In the genomic region with DNA sequence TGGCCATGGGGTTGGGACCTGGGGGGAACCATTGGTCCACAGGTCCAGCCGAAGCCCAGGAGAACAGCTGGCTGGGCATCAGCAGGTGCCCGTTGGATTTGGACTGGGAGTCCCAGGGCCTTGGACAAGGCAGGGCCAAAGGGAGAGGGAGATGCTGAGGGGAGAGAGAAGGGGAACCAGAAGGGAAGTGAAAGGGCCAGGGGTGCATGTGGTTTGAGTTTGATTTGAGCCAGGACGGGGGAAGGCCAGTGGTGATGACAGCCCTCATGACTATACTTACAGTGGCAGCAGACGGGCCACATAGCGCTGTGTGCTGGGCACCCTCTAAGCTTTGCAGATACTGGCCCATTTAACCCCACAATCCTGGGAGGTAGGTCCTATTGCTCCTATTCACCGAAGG, we compare ENCODE assay signal across 13 cellular contexts. TPM values are rescaled to one million over a fixed set of nuclear protein-coding genes. Genes with fewer than 3 reads are reported as not detected.
A peak's percentile ranks its signal among the peaks of the same experiment; 100 is the strongest.
DNase-seq lines count a peak whose midpoint lies in the region; ATAC-seq and TF ChIP-seq lines count a peak whose summit lies in the region.
"Had no signal": no experiment of that assay in that cellular context is flagged by ENCODE, and none has a peak within 500 bp of the region (broad histone marks: within the 10 kb centered on the region; RNA-seq: fewer than 3 reads in every experiment).

No MANE protein-coding gene starts in this region.

- H3K4me1 Mint-ChIP-seq in activated CD4-positive, alpha-beta memory T cell treated with anti-CD3 and anti-CD28 coated beads, Interleukin-2, amount 10 ng/mL, durations not matched to agents 7 days and 5 days: peaks cover 19% of the 10 kb centered on the region
- H3K4me1 Mint-ChIP-seq in activated CD4-positive, alpha-beta memory T cell treated with anti-CD3 and anti-CD28 coated beads for 36 hours (ENCODE audit: low read depth): peaks cover 15% of the 10 kb centered on the region

- peak overlapping the region; percentile 35 for H3K4me3 Mint-ChIP-seq in activated CD4-positive, alpha-beta memory T cell treated with anti-CD3 and anti-CD28 coated beads, Interleukin-2, amount 10 ng/mL, durations not matched to agents 7 days and 5 days
- no peak overlapping the region for H3K4me3 Mint-ChIP-seq in activated CD4-positive, alpha-beta memory T cell treated with anti-CD3 and anti-CD28 coated beads for 36 hours

- H3K23ac ChIP-seq in trophoblast cell (ENCODE audit: low read length): no peak overlapping the region

- peak overlapping the region; percentile 81 for H3K27ac ChIP-seq in RWPE1
- no peak overlapping the region for H3K27ac ChIP-seq in trophoblast cell (ENCODE audit: low read depth, low read length)
- no peak overlapping the region for H3K27ac ChIP-seq in PC-3 (ENCODE audit: low read length)
- H3K27ac ChIP-seq: A549, SJCRH30 had no signal

- H3K36me3 ChIP-seq in trophoblast cell (ENCODE audit: control insufficient read depth in 1 of 2, insufficient read depth in 2 of 2, low read length in 2 of 2) (peaks cover 50 to 55% of the 10 kb centered on the region in 2 experiments), PC-3 (ENCODE audit: low read depth, low read length) (peaks cover 54% of the 10 kb centered on the region)
- H3K36me3 ChIP-seq: SJCRH30 had no signal

- H4K91ac ChIP-seq in trophoblast cell (ENCODE audit: low read depth, low read length): no peak overlapping the region

- no peak overlapping the region for H2BK120ac ChIP-seq in trophoblast cell (ENCODE audit: insufficient read depth, low read length, poor library complexity)

- TF ChIP-seq CTCF in RWPE1 (conservative IDR thresholded peaks at IDR 0.05; ENCODE audit: low read depth) (no peak), PC-3 (conservative IDR thresholded peaks at IDR 0.05; ENCODE audit: low read depth, low read length) (no peak)

- CTCF ChIA-PET in activated CD4-positive, alpha-beta memory T cell treated with anti-CD3 and anti-CD28 coated beads, Interleukin-2, amount 10 ng/mL, durations not matched to agents 7 days and 5 days (lab: Charles Lee): interaction anchor here (1.1 to 1.4 kb wide), 2 partner anchors 21 to 25 kb away, joined by 4 to 6 read pairs; no protein-coding TSS in a partner anchor
- CTCF ChIA-PET in activated CD4-positive, alpha-beta memory T cell treated with anti-CD3 and anti-CD28 coated beads for 36 hours (lab: Charles Lee): interaction anchor here (0.6 to 2.8 kb wide), 3 partner anchors 20 to 36 kb away, joined by 3 to 15 read pairs (median 5); no protein-coding TSS in a partner anchor
- CTCF ChIA-PET in RWPE1 (lab: Yijun Ruan, JAX) (interaction anchor here (0.9 to 1.2 kb wide), 2 partner anchors 20 to 26 kb away, joined by 3 to 7 read pairs; no protein-coding TSS in a partner anchor), PC-3 (lab: Charles Lee) (interaction anchor here (0.6 kb wide), 1 partner anchor 23 kb away, joined by 3 read pairs; no protein-coding TSS in a partner anchor)

- peaks cover 67% of the 10 kb centered on the region for H4K20me1 ChIP-seq in PC-3 (ENCODE audit: low read length)

- H3K4me2 ChIP-seq in trophoblast cell (ENCODE audit: low read length) (no peak overlapping the region), PC-3 (ENCODE audit: low read length) (no peak overlapping the region)
- H3K4me2 ChIP-seq: A549 had no signal

- H4K8ac ChIP-seq in trophoblast cell (ENCODE audit: low read depth, low read length): no peak overlapping the region

- no peaks in the 10 kb centered on the region for H3K9me2 ChIP-seq in PC-3 (replicated peaks; ENCODE audit: low read length)

- peaks cover 2% of the 10 kb centered on the region for H3K79me1 ChIP-seq in trophoblast cell (ENCODE audit: low read length)

- no peak overlapping the region for H3K18ac ChIP-seq in trophoblast cell (ENCODE audit: low read length)

- H3K27me3 ChIP-seq in trophoblast cell (ENCODE audit: insufficient read depth, low read length) (peaks cover 6% of the 10 kb centered on the region), PC-3 (ENCODE audit: low read length) (no peaks in the 10 kb centered on the region)
- H3K27me3 ChIP-seq: SJCRH30 had no signal

- H3K79me2 ChIP-seq in trophoblast cell (ENCODE audit: control insufficient read depth, insufficient read depth, low read length, poor library complexity) (peaks cover 2% of the 10 kb centered on the region), PC-3 (ENCODE audit: low read length) (peaks cover 65% of the 10 kb centered on the region)

- no peak overlapping the region for H3K27ac Mint-ChIP-seq in activated CD4-positive, alpha-beta memory T cell treated with anti-CD3 and anti-CD28 coated beads, Interleukin-2, amount 10 ng/mL, durations not matched to agents 7 days and 5 days
- no peak overlapping the region for H3K27ac Mint-ChIP-seq in activated CD4-positive, alpha-beta memory T cell treated with anti-CD3 and anti-CD28 coated beads for 36 hours

- DNase-seq in activated CD4-positive, alpha-beta memory T cell treated with anti-CD3 and anti-CD28 coated beads, Interleukin-2, amount 10 ng/mL, durations not matched to agents 7 days and 5 days: no peak
- DNase-seq in activated CD4-positive, alpha-beta memory T cell treated with anti-CD3 and anti-CD28 coated beads for 36 hours: no peak
- DNase-seq in RWPE1 (ENCODE audit: low spot score) (no peak), trophoblast cell (no peak), NCI-H2196 (lab: John Stamatoyannopoulos, UW; ENCODE audit: unreplicated experiment) (no peak), PC-3 (no peak), NCI-H526 (lab: John Stamatoyannopoulos, UW) (no peak)
- DNase-seq: mesendoderm, NCI-H2029, SJCRH30 had no signal

- ATAC-seq in HG02870 (IDR thresholded peaks at IDR 0.05; ENCODE audit: unreplicated experiment) (peak; percentile 50), PC-3 (no peak)
- ATAC-seq: A549 had no signal

- H2BK5ac ChIP-seq in trophoblast cell (ENCODE audit: low read depth, low read length, poor library complexity): no peak overlapping the region

- no peaks in the 10 kb centered on the region for H3F3A ChIP-seq in PC-3 (ENCODE audit: low read length, unreplicated experiment)

- H2AK5ac ChIP-seq in trophoblast cell (ENCODE audit: low read length): no peak overlapping the region

- H3K9me3 ChIP-seq in trophoblast cell (ENCODE audit: insufficient read depth, low read depth, low read length): peaks cover 4% of the 10 kb centered on the region
- no peaks in the 10 kb centered on the region for H3K9me3 ChIP-seq in PC-3 (ENCODE audit: low read length)
- H3K9me3 ChIP-seq: A549, SJCRH30 had no signal

- H3K4me1 ChIP-seq in trophoblast cell (ENCODE audit: control insufficient read depth in 1 of 2, insufficient read depth in 2 of 2, low read length in 2 of 2) (peaks cover 16 to 22% of the 10 kb centered on the region in 2 experiments), PC-3 (ENCODE audit: insufficient read depth, low read length) (peaks cover 11% of the 10 kb centered on the region)
- H3K4me1 ChIP-seq: SJCRH30 had no signal

- no TSS peak for BruUV-seq in PC-3 (replicated peaks; lab: Mats Ljungman, UMichigan)

- peak overlapping the region; percentile 34 for H3K4me3 ChIP-seq in trophoblast cell (ENCODE audit: low read depth, low read length)
- no peak overlapping the region for H3K4me3 ChIP-seq in PC-3 (ENCODE audit: low read length)
- H3K4me3 ChIP-seq: A549, SJCRH30 had no signal

- H3K9ac ChIP-seq in trophoblast cell (ENCODE audit: low read length) (no peak overlapping the region), PC-3 (ENCODE audit: low read length) (no peak overlapping the region)

- no CpG with 5 or more reads among the region's 6 CpGs for WGBS in trophoblast cell (ENCODE audit: extremely low coverage, insufficient coverage, insufficient read length)

- POLR2A ChIA-PET in activated CD4-positive, alpha-beta memory T cell treated with anti-CD3 and anti-CD28 coated beads, Interleukin-2, amount 10 ng/mL, durations not matched to agents 7 days and 5 days (lab: Charles Lee): interaction anchor here (0.9 to 3.1 kb wide), 3 partner anchors 24 to 168 kb away, joined by 3 to 25 read pairs (median 3); partner anchors contain the start of gene ISG15
- POLR2A ChIA-PET in activated CD4-positive, alpha-beta memory T cell treated with anti-CD3 and anti-CD28 coated beads for 36 hours (lab: Charles Lee): interaction anchor here (1.8 kb wide), 1 partner anchor 25 kb away, joined by 11 read pairs; no protein-coding TSS in a partner anchor
- POLR2A ChIA-PET in RWPE1 (lab: Yijun Ruan, JAX; ENCODE audit: low non-redundant PET): no interaction called here
- POLR2A ChIA-PET in PC-3 (lab: Charles Lee; ENCODE audit: unreplicated experiment): no interaction called here

- H2AFZ ChIP-seq in trophoblast cell (ENCODE audit: insufficient read depth, low read length, poor library complexity) (no peak overlapping the region), PC-3 (ENCODE audit: low read length) (no peak overlapping the region)

- H3K4ac ChIP-seq in trophoblast cell (ENCODE audit: low read depth, low read length): no peak overlapping the region

- no peak overlapping the region for H4K12ac ChIP-seq in trophoblast cell (ENCODE audit: low read depth, low read length)

- no peak overlapping the region for H2BK12ac ChIP-seq in trophoblast cell (ENCODE audit: low read length)

- H3K14ac ChIP-seq in trophoblast cell (ENCODE audit: low read length): no peak overlapping the region

- H3K27me3 Mint-ChIP-seq in activated CD4-positive, alpha-beta memory T cell treated with anti-CD3 and anti-CD28 coated beads, Interleukin-2, amount 10 ng/mL, durations not matched to agents 7 days and 5 days: peaks cover 33% of the 10 kb centered on the region
- H3K27me3 Mint-ChIP-seq in activated CD4-positive, alpha-beta memory T cell treated with anti-CD3 and anti-CD28 coated beads for 36 hours: peaks cover 33% of the 10 kb centered on the region

- no peaks in the 10 kb centered on the region for H3K9me3 Mint-ChIP-seq in activated CD4-positive, alpha-beta memory T cell treated with anti-CD3 and anti-CD28 coated beads, Interleukin-2, amount 10 ng/mL, durations not matched to agents 7 days and 5 days
- no peaks in the 10 kb centered on the region for H3K9me3 Mint-ChIP-seq in activated CD4-positive, alpha-beta memory T cell treated with anti-CD3 and anti-CD28 coated beads for 36 hours

- intact Hi-C loops in activated CD4-positive, alpha-beta memory T cell treated with anti-CD3 and anti-CD28 coated beads for 36 hours (cut with micrococcal nuclease): loop anchor here (2.0 to 10.0 kb wide), 3 partner anchors 60 to 336 kb away; partner anchors contain the start of genes AURKAIP1 and TNFRSF18
- intact Hi-C loops in PC-3 (cut with micrococcal nuclease): no loop called here

- no peaks in the 10 kb centered on the region for H3K36me3 Mint-ChIP-seq in activated CD4-positive, alpha-beta memory T cell treated with anti-CD3 and anti-CD28 coated beads, Interleukin-2, amount 10 ng/mL, durations not matched to agents 7 days and 5 days (ENCODE audit: low read depth)
- no peaks in the 10 kb centered on the region for H3K36me3 Mint-ChIP-seq in activated CD4-positive, alpha-beta memory T cell treated with anti-CD3 and anti-CD28 coated beads for 36 hours

RNA-seq across cellular contexts. Expression of gene AGRN, which starts 18.8 kb away (rescaled TPM):
- total RNA-seq in activated CD4-positive, alpha-beta memory T cell treated with anti-CD3 and anti-CD28 coated beads, Interleukin-2, amount 10 ng/mL, durations not matched to agents 7 days and 5 days: 10 to 100 TPM; 18.3 to 22.8 TPM
- total RNA-seq in activated CD4-positive, alpha-beta memory T cell treated with anti-CD3 and anti-CD28 coated beads for 36 hours: 10 to 100 TPM; 33.2 to 35.6 TPM
- polyA plus RNA-seq in trophoblast cell (2013): 92.6 and 100 TPM in 2 replicates
- total RNA-seq in PC-3 (2014; rRNA removed): 273 and 377 TPM in 2 replicates

RNA-seq across cellular contexts. Expression of gene ISG15, which starts 25.4 kb away (rescaled TPM):
- 100 to 1,000 TPM; 593 to 623 TPM for total RNA-seq in activated CD4-positive, alpha-beta memory T cell treated with anti-CD3 and anti-CD28 coated beads, Interleukin-2, amount 10 ng/mL, durations not matched to agents 7 days and 5 days
- 100 to 1,000 TPM in 1 of 2 experiments, 10 to 100 TPM in 1; 96.9 to 108 TPM for total RNA-seq in activated CD4-positive, alpha-beta memory T cell treated with anti-CD3 and anti-CD28 coated beads for 36 hours
- polyA plus RNA-seq in trophoblast cell (2013): 69.0 and 69.9 TPM in 2 replicates
- 749 and 758 TPM in 2 replicates for total RNA-seq in PC-3 (2014; rRNA removed)

RNA-seq across cellular contexts. Expression of gene RNF223, which starts 35.4 kb away (rescaled TPM):
- not detected for total RNA-seq in activated CD4-positive, alpha-beta memory T cell treated with anti-CD3 and anti-CD28 coated beads, Interleukin-2, amount 10 ng/mL, durations not matched to agents 7 days and 5 days
- not detected for total RNA-seq in activated CD4-positive, alpha-beta memory T cell treated with anti-CD3 and anti-CD28 coated beads for 36 hours
- 3.2 and 3.4 TPM in 2 replicates for polyA plus RNA-seq in trophoblast cell (2013)
- 147 and 171 TPM in 2 replicates for total RNA-seq in PC-3 (2014; rRNA removed)
- total RNA-seq: glomerular endothelial cell, SJCRH30 had no signal

RNA-seq across cellular contexts. Expression of gene HES4, which starts 38.8 kb away (rescaled TPM):
- under 1 TPM in 1 of 2 experiments, not detected in 1; 0.23 TPM for total RNA-seq in activated CD4-positive, alpha-beta memory T cell treated with anti-CD3 and anti-CD28 coated beads, Interleukin-2, amount 10 ng/mL, durations not matched to agents 7 days and 5 days
- 1 to 10 TPM; 1.7 to 2.0 TPM for total RNA-seq in activated CD4-positive, alpha-beta memory T cell treated with anti-CD3 and anti-CD28 coated beads for 36 hours
- polyA plus RNA-seq in trophoblast cell (2013): 20.5 and 21.2 TPM in 2 replicates
- 233 and 379 TPM in 2 replicates for total RNA-seq in PC-3 (2014; rRNA removed)

RNA-seq across cellular contexts. Expression of gene PERM1, which starts 56.8 kb away (rescaled TPM):
- not detected for total RNA-seq in activated CD4-positive, alpha-beta memory T cell treated with anti-CD3 and anti-CD28 coated beads, Interleukin-2, amount 10 ng/mL, durations not matched to agents 7 days and 5 days
- not detected for total RNA-seq in activated CD4-positive, alpha-beta memory T cell treated with anti-CD3 and anti-CD28 coated beads for 36 hours
- not detected in 2 replicates for polyA plus RNA-seq in trophoblast cell (2013)
- total RNA-seq in PC-3 (2014; rRNA removed): 0.47 and 1.1 TPM in 2 replicates
- total RNA-seq: glomerular endothelial cell, SJCRH30 had no signal

Comparison
In these comparisons a context has a peak if more than half of its experiments do, and no peak if none do; other contexts are left out.
1. RNA of gene RNF223, which starts 35.4 kb away (total RNA-seq): 147 to 171 TPM in PC-3; not detected in activated CD4-positive, alpha-beta memory T cell treated with anti-CD3 and anti-CD28 coated beads, Interleukin-2, amount 10 ng/mL, durations not matched to agents 7 days and 5 days and not detected in activated CD4-positive, alpha-beta memory T cell treated with anti-CD3 and anti-CD28 coated beads for 36 hours; every median in the first group is over 100 times any median in the second.
2. POLR2A ChIA-PET loops: an anchor here in activated CD4-positive, alpha-beta memory T cell treated with anti-CD3 and anti-CD28 coated beads, Interleukin-2, amount 10 ng/mL, durations not matched to agents 7 days and 5 days (0.9 to 3.1 kb wide) and activated CD4-positive, alpha-beta memory T cell treated with anti-CD3 and anti-CD28 coated beads for 36 hours (1.8 kb wide); none called in RWPE1 and PC-3.